8 cellular contexts compared by ENCODE assay signal in genomic region chr12:24948452-24948815, GRCh38. TPM values are rescaled to one million over a fixed set of nuclear protein-coding genes. Genes with fewer than 3 reads are reported as not detected.
DNase-seq lines count a peak whose midpoint lies in the region; ATAC-seq and TF ChIP-seq lines count a peak whose summit lies in the region.

No MANE protein-coding gene starts in this region.

- peak overlapping the region; percentile 91 to 99 (median 95) for H3K4me3 Mint-ChIP-seq in IgD-negative memory B cell
- peak overlapping the region; percentile 92 for H3K4me3 Mint-ChIP-seq in activated T-helper 1 cell treated with anti-CD3 and anti-CD28 coated beads, Interleukin-12 subunit alpha, Interleukin-12 subunit beta, Interleukin-2, Interleukin-4 antibody, amounts not matched to agents 30 ng/mL and 10 ng/mL and 1 ng/mL, durations not matched to agents 14 hours and 24 hours and 36 hours

- H3K27ac Mint-ChIP-seq in IgD-negative memory B cell = peak overlapping the region in 2 of 3 donors; percentile 83 to 85
- peak overlapping the region; percentile 96 for H3K27ac Mint-ChIP-seq in activated T-helper 1 cell treated with anti-CD3 and anti-CD28 coated beads, Interleukin-12 subunit alpha, Interleukin-12 subunit beta, Interleukin-2, Interleukin-4 antibody, amounts not matched to agents 30 ng/mL and 10 ng/mL and 1 ng/mL, durations not matched to agents 14 hours and 24 hours and 36 hours

- peaks cover 0 to 38% (median 7%) of the 10 kb centered on the region in 9 donors for H3K4me1 ChIP-seq in heart right ventricle
- H3K4me1 ChIP-seq in rectal smooth muscle tissue (ENCODE audit: control insufficient read depth, insufficient read depth, low read length) = no peaks in the 10 kb centered on the region

- 0 to 1% methylated on average over 18 of the region's 18 CpGs for WGBS in heart right ventricle, 2 donors

- no peaks in the 10 kb centered on the region for H3K36me3 Mint-ChIP-seq in IgD-negative memory B cell
- H3K36me3 Mint-ChIP-seq in activated T-helper 1 cell treated with anti-CD3 and anti-CD28 coated beads, Interleukin-12 subunit alpha, Interleukin-12 subunit beta, Interleukin-2, Interleukin-4 antibody, amounts not matched to agents 30 ng/mL and 10 ng/mL and 1 ng/mL, durations not matched to agents 14 hours and 24 hours and 36 hours (ENCODE audit: low read depth) = peaks cover 11% of the 10 kb centered on the region

- DNase-seq in ACHN (peak; percentile 58), heart right ventricle (no peak), NCI-H1436 (lab: John Stamatoyannopoulos, UW) (no peak), occipital lobe (lab: John Stamatoyannopoulos, UW) (no peak)
- DNase-seq in activated T-helper 1 cell treated with anti-CD3 and anti-CD28 coated beads, Interleukin-12 subunit alpha, Interleukin-12 subunit beta, Interleukin-2, Interleukin-4 antibody, amounts not matched to agents 30 ng/mL and 10 ng/mL and 1 ng/mL, durations not matched to agents 14 hours and 24 hours and 36 hours (ENCODE audit: low spot score) = peak; percentile 17

- peak overlapping the region; percentile 30 to 64 (median 58) for H3K4me3 ChIP-seq in heart right ventricle
- H3K4me3 ChIP-seq in rectal smooth muscle tissue (ENCODE audit: low read length) = peak overlapping the region; percentile 66

- in situ Hi-C loops in ACHN (cut with HindIII; ENCODE audit: low pct_ligation_motif_present, low pct_unique_long_range_greater_than_20kb, low sequenced_read_pairs) = no loop called here

- H3K36me3 ChIP-seq in heart right ventricle = no peaks in the 10 kb centered on the region
- H3K36me3 ChIP-seq in rectal smooth muscle tissue (ENCODE audit: control insufficient read depth, insufficient read depth, low read length) = no peaks in the 10 kb centered on the region

- H3K27ac ChIP-seq in heart right ventricle (peak overlapping the region in 4 of 10 donors; percentile 12 to 81 (median 18)), rectal smooth muscle tissue (ENCODE audit: low read depth, low read length) (no peak overlapping the region)

- intact Hi-C loops in activated T-helper 1 cell treated with anti-CD3 and anti-CD28 coated beads, Interleukin-12 subunit alpha, Interleukin-12 subunit beta, Interleukin-2, Interleukin-4 antibody, amounts not matched to agents 30 ng/mL and 10 ng/mL and 1 ng/mL, durations not matched to agents 14 hours and 24 hours and 36 hours (cut with micrococcal nuclease) = loop anchor here (1.0 to 10.0 kb wide), 3 partner anchors 27 to 384 kb away; no protein-coding TSS in a partner anchor
- intact Hi-C loops in heart right ventricle (cut with DNase I) = no loop called here

- no peaks in the 10 kb centered on the region for H3K9me3 Mint-ChIP-seq in IgD-negative memory B cell
- H3K9me3 Mint-ChIP-seq in activated T-helper 1 cell treated with anti-CD3 and anti-CD28 coated beads, Interleukin-12 subunit alpha, Interleukin-12 subunit beta, Interleukin-2, Interleukin-4 antibody, amounts not matched to agents 30 ng/mL and 10 ng/mL and 1 ng/mL, durations not matched to agents 14 hours and 24 hours and 36 hours = no peaks in the 10 kb centered on the region

- ATAC-seq in GM19023 (IDR thresholded peaks at IDR 0.05; ENCODE audit: unreplicated experiment) (peak; percentile 44), heart right ventricle (peak in 6 of 8 donors; percentile 21 to 62 (median 44))

- H3K4me1 Mint-ChIP-seq in IgD-negative memory B cell = peaks cover 39 to 63% (median 45%) of the 10 kb centered on the region in 3 donors
- H3K4me1 Mint-ChIP-seq in activated T-helper 1 cell treated with anti-CD3 and anti-CD28 coated beads, Interleukin-12 subunit alpha, Interleukin-12 subunit beta, Interleukin-2, Interleukin-4 antibody, amounts not matched to agents 30 ng/mL and 10 ng/mL and 1 ng/mL, durations not matched to agents 14 hours and 24 hours and 36 hours (ENCODE audit: low read depth) = peaks cover 57% of the 10 kb centered on the region

- H3K27me3 ChIP-seq in heart right ventricle = peaks cover 0 to 52% (median 37%) of the 10 kb centered on the region in 7 donors
- no peaks in the 10 kb centered on the region for H3K27me3 ChIP-seq in rectal smooth muscle tissue (ENCODE audit: control insufficient read depth, insufficient read depth, low read length)

- H3K9me3 ChIP-seq in heart right ventricle = no peaks in the 10 kb centered on the region

- TF ChIP-seq CTCF in heart right ventricle (IDR thresholded peaks at IDR 0.05) = no peak

- no peak overlapping the region for H3K9ac ChIP-seq in rectal smooth muscle tissue (ENCODE audit: low read length)

- H3K27me3 Mint-ChIP-seq in IgD-negative memory B cell = peaks cover 37% of the 10 kb centered on the region
- H3K27me3 Mint-ChIP-seq in activated T-helper 1 cell treated with anti-CD3 and anti-CD28 coated beads, Interleukin-12 subunit alpha, Interleukin-12 subunit beta, Interleukin-2, Interleukin-4 antibody, amounts not matched to agents 30 ng/mL and 10 ng/mL and 1 ng/mL, durations not matched to agents 14 hours and 24 hours and 36 hours (ENCODE audit: insufficient read depth) = peaks cover 4% of the 10 kb centered on the region

RNA-seq across cellular contexts. Expression of gene BCAT1, which starts 0.5 kb away (rescaled TPM):
- polyA plus RNA-seq in IgD-negative memory B cell (11.5 TPM), heart right ventricle (1 to 10 TPM in 1 of 2 donors, under 1 TPM in 1; 0.95 to 1.6 TPM)
- 37.3 and 42.0 TPM in 2 replicates for total RNA-seq in activated T-helper 1 cell treated with anti-CD3 and anti-CD28 coated beads, Interleukin-12 subunit alpha, Interleukin-12 subunit beta, Interleukin-2, Interleukin-4 antibody, amounts not matched to agents 30 ng/mL and 10 ng/mL and 1 ng/mL, durations not matched to agents 14 hours and 24 hours and 36 hours
- total RNA-seq in heart right ventricle (10 to 100 TPM in 1 of 10 donors, 1 to 10 TPM in 9; 1.4 to 17.0 (median 2.8) TPM), occipital lobe (45.2 TPM)

Comparison
In these comparisons a context has a peak if more than half of its experiments do, and no peak if none do; other contexts are left out.
1. DNase-seq: peak in ACHN (single experiment) and activated T-helper 1 cell treated with anti-CD3 and anti-CD28 coated beads, Interleukin-12 subunit alpha, Interleukin-12 subunit beta, Interleukin-2, Interleukin-4 antibody, amounts not matched to agents 30 ng/mL and 10 ng/mL and 1 ng/mL, durations not matched to agents 14 hours and 24 hours and 36 hours (single experiment); none in heart right ventricle (0 of 2), NCI-H1436 (single experiment) and occipital lobe (single experiment).